In genomic region chr1:41241748-41242644, GRCh38 we compare ENCODE assay signal across 8 cellular contexts. TPM values are rescaled to one million over a fixed set of nuclear protein-coding genes. Genes with fewer than 3 reads are reported as not detected.
DNase-seq lines count a peak whose midpoint lies in the region; ATAC-seq and TF ChIP-seq lines count a peak whose summit lies in the region.

Gene SCMH1 (minus strand): TSS chr1:41242306. CDS start chr1:41186133, 56,173 bp downstream.

- DNase-seq in GDM1 (lab: John Stamatoyannopoulos, UW), result peak; percentile 38
- DNase-seq in H7, result peak; percentile 97
- peak; percentile 44 for DNase-seq in NCI-H1092 (lab: John Stamatoyannopoulos, UW)
- peak in 28 of 61 donors; percentile 5 to 67 (median 34) for DNase-seq in caudate nucleus (lab: John Stamatoyannopoulos, UW)
- peak; percentile 12 for DNase-seq in kidney glomerular epithelial cell (lab: John Stamatoyannopoulos, UW)
- peak; percentile 7 to 32 for DNase-seq in stimulated activated CD4-positive, alpha-beta T cell treated with anti-CD3 and anti-CD28 coated beads, Interleukin-1b, Interleukin-23, amount 100 ng/mL, for 1 hour (ENCODE audit: low read depth in 2 of 2)

- H3K27me3 ChIP-seq in H7 (ENCODE audit: control insufficient read depth, insufficient read depth, low read length), result peaks cover 5% of the 10 kb centered on the region; the same call in 1 of the 2 replicates

- H3K27ac ChIP-seq in VCaP (peak within 1 kb of the TSS; percentile 98), caudate nucleus (ENCODE audit: low read depth, low read length) (peak within 1 kb of the TSS; percentile 88)

- ATAC-seq in HG02884 (IDR thresholded peaks at IDR 0.05; ENCODE audit: unreplicated experiment), result no peak

- H3K4me3 ChIP-seq in H7 (ENCODE audit: insufficient read depth, low read depth, low read length), result peak within 1 kb of the TSS; percentile 80

- TF ChIP-seq CTCF in VCaP (conservative IDR thresholded peaks at IDR 0.05), result no peak

- H3K36me3 ChIP-seq in H7 (replicated peaks; ENCODE audit: control insufficient read depth, insufficient read depth, low read length), result no peaks in the 10 kb centered on the region

RNA-seq across cellular contexts. Expression of gene SCMH1, which starts in this region (rescaled TPM):
- 21.1 and 27.1 TPM in 2 replicates for total RNA-seq in H7 (2014; rRNA removed; shearing (Covaris generic))
